8 cellular contexts compared by ENCODE assay signal in the genomic region with DNA sequence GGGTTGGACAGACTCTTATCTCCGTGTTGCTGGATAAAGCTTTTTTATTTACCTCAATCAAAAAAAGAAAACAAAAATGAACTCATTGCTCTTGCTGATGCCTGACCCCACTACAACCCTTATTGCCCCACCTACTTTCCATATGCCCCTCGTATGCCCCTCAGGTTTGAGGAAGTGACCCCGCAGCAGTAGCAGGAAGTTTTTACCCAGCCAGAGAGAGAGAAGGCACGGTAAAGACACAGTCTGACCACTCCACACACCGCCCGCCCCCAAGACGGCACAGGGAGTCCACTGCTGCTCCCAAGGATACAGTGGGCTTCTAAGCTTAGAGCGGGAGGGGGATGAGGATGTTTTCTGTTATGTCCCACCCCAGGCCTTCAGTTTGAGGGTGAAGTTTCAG. TPM values are rescaled to one million over a fixed set of nuclear protein-coding genes. Genes with fewer than 3 reads are reported as not detected.
A peak's percentile ranks its signal among the peaks of the same experiment; 100 is the strongest.
DNase-seq lines count a peak whose midpoint lies in the region; TF ChIP-seq lines count a peak whose summit lies in the region.

No MANE protein-coding gene starts in this region.

- H3K27ac Mint-ChIP-seq in neural progenitor cell, result no peak overlapping the region

- H3K4me1 Mint-ChIP-seq in neural progenitor cell, result peaks cover 38% of the 10 kb centered on the region

- peak in 1 of 61 donors; percentile 7 for DNase-seq in caudate nucleus (lab: John Stamatoyannopoulos, UW)
- no peak for DNase-seq in neural progenitor cell (ENCODE audit: low spot score)
- no peak for DNase-seq in NCI-H1048 (lab: John Stamatoyannopoulos, UW)
- DNase-seq in DMS153 treated with DMSO at 0.1 percent for 48 hours (lab: John Stamatoyannopoulos, UW; ENCODE audit: unreplicated experiment), result no peak
- no peak for DNase-seq in SW 1271 (lab: John Stamatoyannopoulos, UW)
- no peak for DNase-seq in DMS53 treated with DMSO at 0.1 percent for 48 hours (lab: John Stamatoyannopoulos, UW; ENCODE audit: unreplicated experiment)

- peaks cover 70% of the 10 kb centered on the region for H3K36me3 ChIP-seq in DOHH2 (ENCODE audit: control insufficient read depth, low read length)
- peaks cover 52% of the 10 kb centered on the region; the same call in 1 of the 2 replicates for H3K36me3 ChIP-seq in Loucy (ENCODE audit: insufficient read depth, low read length)
- peaks cover 7% of the 10 kb centered on the region for H3K36me3 ChIP-seq in neural progenitor cell

- H3K4me2 ChIP-seq in DOHH2 (ENCODE audit: low read length), result peak overlapping the region; percentile 97
- H3K4me2 ChIP-seq in Loucy (ENCODE audit: low read depth, low read length, poor library complexity, severe bottlenecking), result peak overlapping the region; percentile 88
- no peak overlapping the region for H3K4me2 ChIP-seq in neural progenitor cell

- peaks cover 54% of the 10 kb centered on the region for H3K36me3 Mint-ChIP-seq in neural progenitor cell

- H3K4me3 ChIP-seq in DOHH2 (ENCODE audit: low read length) (peak overlapping the region; percentile 76), Loucy (ENCODE audit: low read length, poor library complexity, severe bottlenecking) (no peak overlapping the region), neural progenitor cell (no peak overlapping the region)

- H3K9ac ChIP-seq in Loucy (ENCODE audit: low read depth, low read length, poor library complexity, severe bottlenecking), result peak overlapping the region; percentile 8
- no peak overlapping the region for H3K9ac ChIP-seq in neural progenitor cell

- H3K79me2 ChIP-seq in DOHH2 (ENCODE audit: control insufficient read depth, low read length) (peaks cover 19% of the 10 kb centered on the region), Loucy (ENCODE audit: insufficient read depth, low read length) (peaks cover 48% of the 10 kb centered on the region; the same call in 1 of the 2 replicates), neural progenitor cell (ENCODE audit: low read depth) (peaks cover 4% of the 10 kb centered on the region)

- H3K4me1 ChIP-seq in DOHH2 (ENCODE audit: control insufficient read depth, low read length), result peaks cover 96% of the 10 kb centered on the region
- H3K4me1 ChIP-seq in Loucy (ENCODE audit: insufficient read depth, low read length, poor library complexity, severe bottlenecking), result peaks cover 76% of the 10 kb centered on the region
- H3K4me1 ChIP-seq in neural progenitor cell, result peaks cover 25% of the 10 kb centered on the region

- no peaks in the 10 kb centered on the region for H3K9me3 Mint-ChIP-seq in neural progenitor cell

- peaks cover 57% of the 10 kb centered on the region for H3F3A ChIP-seq in DOHH2 (ENCODE audit: control insufficient read depth, insufficient read depth)
- peaks cover 4% of the 10 kb centered on the region for H3F3A ChIP-seq in Loucy (ENCODE audit: low read depth)
- peaks cover 36% of the 10 kb centered on the region for H3F3A ChIP-seq in neural progenitor cell (ENCODE audit: low read depth)

- no peaks in the 10 kb centered on the region for H3K9me2 ChIP-seq in DOHH2 (replicated peaks; ENCODE audit: control insufficient read depth, low read length)
- H3K9me2 ChIP-seq in Loucy (replicated peaks; ENCODE audit: low read depth, low read length), result no peaks in the 10 kb centered on the region

- H4K20me1 ChIP-seq in DOHH2 (ENCODE audit: control insufficient read depth, insufficient read depth, low read depth, low read length) (no peaks in the 10 kb centered on the region), Loucy (ENCODE audit: insufficient read depth, low read length, poor library complexity, severe bottlenecking) (peaks cover 28% of the 10 kb centered on the region), neural progenitor cell (ENCODE audit: low read depth) (peaks cover 12% of the 10 kb centered on the region)

- TF ChIP-seq CTCF in DOHH2 (IDR thresholded peaks at IDR 0.05; ENCODE audit: low read depth, low read length, poor library complexity, severe bottlenecking), result no peak
- no peak for TF ChIP-seq CTCF in Loucy (conservative IDR thresholded peaks at IDR 0.05; ENCODE audit: low read length)
- no peak for TF ChIP-seq CTCF in neural progenitor cell (IDR thresholded peaks at IDR 0.05)

- H2AFZ ChIP-seq in Loucy (ENCODE audit: low read length), result no peak overlapping the region
- no peak overlapping the region for H2AFZ ChIP-seq in neural progenitor cell (replicated peaks)

- no peaks in the 10 kb centered on the region for H3K27me3 ChIP-seq in DOHH2 (ENCODE audit: control insufficient read depth, low read length)
- H3K27me3 ChIP-seq in Loucy (ENCODE audit: insufficient read depth, low read length, poor library complexity, severe bottlenecking), result no peaks in the 10 kb centered on the region
- H3K27me3 ChIP-seq in neural progenitor cell, result no peaks in the 10 kb centered on the region

- peaks cover 10% of the 10 kb centered on the region for H3K27me3 Mint-ChIP-seq in neural progenitor cell (ENCODE audit: insufficient read depth, low read depth)

- H3K27ac ChIP-seq in DOHH2 (ENCODE audit: low read depth, low read length) (peak overlapping the region; percentile 98), caudate nucleus (ENCODE audit: low read depth, low read length) (peak overlapping the region; percentile 67), neural progenitor cell (peak overlapping the region; percentile 5)

- H3K4me3 Mint-ChIP-seq in neural progenitor cell, result no peak overlapping the region

- no peaks in the 10 kb centered on the region for H3K9me3 ChIP-seq in DOHH2 (ENCODE audit: control insufficient read depth, insufficient read depth, low read length)
- no peaks in the 10 kb centered on the region for H3K9me3 ChIP-seq in Loucy (ENCODE audit: insufficient read depth, low read depth, low read length)
- no peaks in the 10 kb centered on the region for H3K9me3 ChIP-seq in neural progenitor cell (ENCODE audit: low read depth)

RNA-seq across cellular contexts. Expression of a gene that starts 9.8 kb away (rescaled TPM):
- 39.3 and 43.3 TPM in 2 replicates for total RNA-seq in neural progenitor cell (ENCODE audit: low replicate concordance)

Comparison
In these comparisons a context has a peak if more than half of its experiments do, and no peak if none do; other contexts are left out.
1. H3K27ac ChIP-seq: peak in every context shown above with its lines; median percentile 98 in DOHH2; 67 in caudate nucleus; 5 in neural progenitor cell.